19 cellular contexts compared by ENCODE assay signal in the genomic region with DNA sequence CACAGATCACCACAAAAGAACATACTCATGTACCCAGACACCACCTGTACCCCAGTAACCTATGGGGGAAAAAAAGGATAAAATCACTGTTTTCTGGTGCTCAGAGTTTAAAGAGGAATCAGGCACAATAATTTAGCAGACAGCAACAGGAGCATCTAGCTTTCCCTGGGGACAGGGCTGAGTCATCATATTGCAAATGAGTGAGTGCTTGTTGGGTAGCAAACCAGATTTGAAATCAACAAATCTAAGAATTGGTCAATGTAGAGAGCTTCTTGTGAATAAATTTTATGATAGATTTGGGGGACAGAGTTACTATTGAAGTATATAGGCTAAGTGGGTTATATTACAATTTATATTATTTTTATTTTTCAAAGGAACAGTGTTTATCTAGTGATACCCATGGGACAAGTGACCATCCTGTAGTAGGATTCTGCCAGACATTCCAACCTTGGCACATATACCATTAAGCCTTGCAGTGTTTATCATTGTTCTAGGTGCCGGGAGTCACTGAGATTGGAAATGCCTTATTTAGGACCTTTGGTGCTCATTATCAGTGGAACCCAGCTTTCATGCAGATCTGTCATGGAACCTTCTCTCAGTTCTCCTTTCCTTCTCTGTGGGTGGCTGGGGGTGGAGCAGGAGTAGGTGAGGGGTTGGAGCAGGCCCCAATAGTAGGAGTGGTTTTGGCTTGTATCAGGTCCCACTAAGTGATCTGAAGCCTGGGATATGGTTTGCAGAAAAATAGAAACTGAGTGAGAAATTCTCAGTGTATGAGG.
DNase-seq lines count a peak whose midpoint lies in the region; ATAC-seq and TF ChIP-seq lines count a peak whose summit lies in the region.
"Had no signal": no experiment of that assay in that cellular context is flagged by ENCODE, and none has a peak within 500 bp of the region (broad histone marks: within the 10 kb centered on the region; RNA-seq: fewer than 3 reads in every experiment).

No MANE protein-coding gene starts in this region.

- DNase-seq in DMS 273 (lab: John Stamatoyannopoulos, UW; ENCODE audit: unreplicated experiment), result peak; percentile 15
- no peak for DNase-seq in DMS 273 treated with DMSO at 0.1 percent for 48 hours (lab: John Stamatoyannopoulos, UW)
- DNase-seq in MG63, result peak; percentile 39
- DNase-seq in mammary epithelial cell, result peak; percentile 39
- DNase-seq in activated T-cell treated with anti-CD3 and anti-CD28 coated beads, Interleukin-2, amount 50 U/mL, for 48 hours, result no peak
- no peak for DNase-seq in activated naive CD4-positive, alpha-beta T cell treated with anti-CD3 and anti-CD28 coated beads for 36 hours
- DNase-seq: activated CD8-positive, alpha-beta memory T cell treated with anti-CD3 and anti-CD28 coated beads, Interleukin-2, amount 50 U/mL, for 48 hours; adrenal gland; DMS53; HCEC 1CT; kidney; naive B cell; NCI-H1417 treated with DMSO at 0.1 percent for 48 hours; WERI-Rb-1 had no signal

- no peak overlapping the region for H3K27ac ChIP-seq in mammary epithelial cell (ENCODE audit: insufficient read depth, low read depth, low read length)
- H3K27ac ChIP-seq: 22Rv1, adrenal gland, SJSA1, WERI-Rb-1 had no signal

- H3K4me1 ChIP-seq in mammary epithelial cell (ENCODE audit: insufficient read depth, low read length), result peaks cover 41% of the 10 kb centered on the region
- H3K4me1 ChIP-seq: SJSA1 had no signal

- dilution Hi-C loops in mammary epithelial cell (cut with HindIII; ENCODE audit: low sequenced_read_pairs), result loop anchor here (5.0 kb wide), 1 partner anchor 101 kb away; no protein-coding TSS in a partner anchor

- H3K27me3 ChIP-seq in MG63 (no peaks in the 10 kb centered on the region), mammary epithelial cell (ENCODE audit: insufficient read depth, low read length) (no peaks in the 10 kb centered on the region)
- H3K27me3 ChIP-seq: adrenal gland, SJSA1 had no signal

- peaks cover 7% of the 10 kb centered on the region for H3K4me1 Mint-ChIP-seq in stimulated activated memory B cell treated with anti-CD40 and anti-IgM and Interleukin-4, amounts not matched to agents 10 μg/mL and 1 μg/mL and 100 μg/mL, for 72 hours
- H3K4me1 Mint-ChIP-seq in activated naive CD4-positive, alpha-beta T cell treated with anti-CD3 and anti-CD28 coated beads for 36 hours (ENCODE audit: low read depth), result peaks cover 11% of the 10 kb centered on the region

- H3K79me2 ChIP-seq in mammary epithelial cell (ENCODE audit: insufficient read depth, low read length), result peaks cover 84% of the 10 kb centered on the region

- 100% methylated on average over 1 of the region's 1 CpG for WGBS in mammary epithelial cell (ENCODE audit: low coverage, missing lambda C conversion rate)

- in situ Hi-C loops in mammary epithelial cell (cut with MboI; ENCODE audit: low sequenced_read_pairs in 2 of 2), result no loop called here

- H3K9me3 ChIP-seq in MG63 (no peaks in the 10 kb centered on the region; the same call in 1 of the 2 replicates), mammary epithelial cell (replicated peaks; ENCODE audit: insufficient read depth, low read length) (no peaks in the 10 kb centered on the region)
- H3K9me3 ChIP-seq: adrenal gland had no signal

- no peaks in the 10 kb centered on the region for H3K27me3 Mint-ChIP-seq in stimulated activated memory B cell treated with anti-CD40 and anti-IgM and Interleukin-4, amounts not matched to agents 10 μg/mL and 1 μg/mL and 100 μg/mL, for 72 hours
- H3K27me3 Mint-ChIP-seq in activated naive CD4-positive, alpha-beta T cell treated with anti-CD3 and anti-CD28 coated beads for 36 hours (ENCODE audit: low read depth), result no peaks in the 10 kb centered on the region
- H3K27me3 Mint-ChIP-seq: dendritic cell treated with granulocyte-macrophage colony-stimulating factor and Interleukin-4, amounts not matched to agents 40 ng/mL and 50 ng/mL, for 4 days; naive B cell had no signal

- H3K9ac ChIP-seq in mammary epithelial cell (ENCODE audit: insufficient read depth, low read length), result no peak overlapping the region

- no peak for ATAC-seq in stimulated activated memory B cell treated with anti-CD40 and anti-IgM and Interleukin-4, amounts not matched to agents 10 μg/mL and 1 μg/mL and 100 μg/mL, for 72 hours
- no peak for ATAC-seq in GM18505 (IDR thresholded peaks at IDR 0.05; ENCODE audit: unreplicated experiment)

- H3K4me3 ChIP-seq in MG63 (no peak overlapping the region), mammary epithelial cell (replicated peaks in 1 of 3; ENCODE audit: insufficient read depth in 1 of 3, low read depth in 2 of 3, low read length in 3 of 3) (no peak overlapping the region)
- H3K4me3 ChIP-seq: adrenal gland, SJSA1 had no signal

- intact Hi-C loops in mammary epithelial cell (cut with micrococcal nuclease), result no loop called here
- intact Hi-C loops in activated naive CD4-positive, alpha-beta T cell treated with anti-CD3 and anti-CD28 coated beads for 36 hours (cut with micrococcal nuclease), result no loop called here

- CTCF ChIA-PET in mammary epithelial cell (lab: Charles Lee; ENCODE audit: low non-redundant PET), result no interaction called here
- CTCF ChIA-PET in activated naive CD4-positive, alpha-beta T cell treated with anti-CD3 and anti-CD28 coated beads for 36 hours (lab: Charles Lee), result interaction anchor here (0.7 kb wide), 1 partner anchor 454 kb away, joined by 3 read pairs; no protein-coding TSS in a partner anchor

- H3K4me2 ChIP-seq in mammary epithelial cell (ENCODE audit: insufficient read depth, low read depth, low read length), result peak overlapping the region; percentile 15

- peak overlapping the region; percentile 6 for H3K27ac Mint-ChIP-seq in stimulated activated memory B cell treated with anti-CD40 and anti-IgM and Interleukin-4, amounts not matched to agents 10 μg/mL and 1 μg/mL and 100 μg/mL, for 72 hours
- H3K27ac Mint-ChIP-seq in activated naive CD4-positive, alpha-beta T cell treated with anti-CD3 and anti-CD28 coated beads for 36 hours, result no peak overlapping the region
- H3K27ac Mint-ChIP-seq: dendritic cell treated with granulocyte-macrophage colony-stimulating factor and Interleukin-4, amounts not matched to agents 40 ng/mL and 50 ng/mL, for 4 days had no signal

- no TSS peak for BruUV-seq in mammary epithelial cell (replicated peaks; lab: Mats Ljungman, UMichigan)

- H3K4me3 Mint-ChIP-seq in stimulated activated memory B cell treated with anti-CD40 and anti-IgM and Interleukin-4, amounts not matched to agents 10 μg/mL and 1 μg/mL and 100 μg/mL, for 72 hours, result no peak overlapping the region
- no peak overlapping the region for H3K4me3 Mint-ChIP-seq in activated naive CD4-positive, alpha-beta T cell treated with anti-CD3 and anti-CD28 coated beads for 36 hours
- H3K4me3 Mint-ChIP-seq: dendritic cell treated with granulocyte-macrophage colony-stimulating factor and Interleukin-4, amounts not matched to agents 40 ng/mL and 50 ng/mL, for 4 days had no signal

- no peak overlapping the region for H2AFZ ChIP-seq in mammary epithelial cell (ENCODE audit: low read depth, low read length)

- no peak for TF ChIP-seq POLR2A in GM18505 (IDR thresholded peaks at IDR 0.05; ENCODE audit: borderline replicate concordance, extremely low read depth, insufficient read depth, insufficient read length)

- H3K36me3 ChIP-seq in MG63 (no peaks in the 10 kb centered on the region), mammary epithelial cell (ENCODE audit: insufficient read depth, low read length) (no peaks in the 10 kb centered on the region)
- H3K36me3 ChIP-seq: adrenal gland, WERI-Rb-1 had no signal

- no peaks in the 10 kb centered on the region for H3K9me3 Mint-ChIP-seq in stimulated activated memory B cell treated with anti-CD40 and anti-IgM and Interleukin-4, amounts not matched to agents 10 μg/mL and 1 μg/mL and 100 μg/mL, for 72 hours
- peaks cover 4% of the 10 kb centered on the region for H3K9me3 Mint-ChIP-seq in activated naive CD4-positive, alpha-beta T cell treated with anti-CD3 and anti-CD28 coated beads for 36 hours

- no peaks in the 10 kb centered on the region for H4K20me1 ChIP-seq in mammary epithelial cell (ENCODE audit: insufficient read depth, low read length)

- no peaks in the 10 kb centered on the region for H3K36me3 Mint-ChIP-seq in stimulated activated memory B cell treated with anti-CD40 and anti-IgM and Interleukin-4, amounts not matched to agents 10 μg/mL and 1 μg/mL and 100 μg/mL, for 72 hours
- peaks cover 6% of the 10 kb centered on the region for H3K36me3 Mint-ChIP-seq in activated naive CD4-positive, alpha-beta T cell treated with anti-CD3 and anti-CD28 coated beads for 36 hours (ENCODE audit: low read depth)

- TF ChIP-seq CTCF in mammary epithelial cell (conservative IDR thresholded peaks at IDR 0.05 in 1 of 2, IDR thresholded peaks at IDR 0.05 in 1 of 2; ENCODE audit: extremely low read depth in 1 of 2, insufficient read depth in 1 of 2, low read depth in 1 of 2, low read length in 2 of 2), result no peak

Comparison
In these comparisons a context has a peak if more than half of its experiments do, and no peak if none do; other contexts are left out.
1. DNase-seq: peak in DMS 273 (single experiment), MG63 (single experiment) and mammary epithelial cell (single experiment); none in DMS 273 treated with DMSO at 0.1 percent for 48 hours (single experiment), activated T-cell treated with anti-CD3 and anti-CD28 coated beads, Interleukin-2, amount 50 U/mL, for 48 hours (0 of 2) and activated naive CD4-positive, alpha-beta T cell treated with anti-CD3 and anti-CD28 coated beads for 36 hours (single experiment).